12 cellular contexts compared by ENCODE assay signal in the genomic region with DNA sequence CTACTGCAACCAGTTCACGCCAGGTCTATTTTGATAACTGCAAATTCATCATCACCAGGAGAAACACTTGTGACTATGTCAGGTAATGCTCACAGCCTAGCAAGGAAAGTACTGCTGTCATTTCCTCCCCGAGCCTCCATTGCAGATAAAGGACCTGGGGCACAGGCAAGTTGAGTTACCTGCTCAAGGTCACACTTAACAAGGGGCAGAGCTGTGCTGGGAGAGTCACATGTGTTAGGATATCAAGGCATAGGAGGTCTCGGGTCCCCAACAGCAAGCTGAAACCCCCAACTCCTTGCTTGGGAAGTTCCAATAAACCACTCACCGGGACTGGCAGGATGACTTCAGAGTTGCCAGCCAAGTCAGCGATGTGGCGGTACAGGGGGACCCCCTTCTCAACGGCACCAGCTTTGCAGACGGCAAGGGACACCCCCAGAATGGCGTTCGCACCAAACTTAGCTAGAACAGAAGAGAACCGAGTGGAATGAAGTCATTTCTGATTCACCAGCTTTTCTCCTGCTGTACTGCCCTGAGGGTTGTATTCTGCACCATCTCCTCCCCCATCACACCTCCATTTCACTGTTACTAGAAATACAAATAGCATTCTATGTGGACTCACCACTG. TPM values are rescaled to one million over a fixed set of nuclear protein-coding genes. Genes with fewer than 3 reads are reported as not detected.
DNase-seq lines count a peak whose midpoint lies in the region; ATAC-seq and TF ChIP-seq lines count a peak whose summit lies in the region.
"Had no signal": no experiment of that assay in that cellular context is flagged by ENCODE, and none has a peak within 500 bp of the region (broad histone marks: within the 10 kb centered on the region; RNA-seq: fewer than 3 reads in every experiment).

No MANE protein-coding gene starts in this region.

- H3K27me3 ChIP-seq in smooth muscle cell (ENCODE audit: low read depth) (no peaks in the 10 kb centered on the region), right atrium auricular region (no peaks in the 10 kb centered on the region)
- H3K27me3 ChIP-seq: left lung had no signal

- TF ChIP-seq CTCF in HFFc6 (IDR thresholded peaks at IDR 0.05) (no peak), smooth muscle cell (IDR thresholded peaks at IDR 0.05; ENCODE audit: borderline replicate concordance, insufficient read depth, poor library complexity, severe bottlenecking) (no peak), right atrium auricular region (IDR thresholded peaks at IDR 0.05) (no peak)

- no peak overlapping the region for H3K4me2 ChIP-seq in smooth muscle cell

- peak overlapping the region; percentile 96 for H3K27ac Mint-ChIP-seq in activated naive CD4-positive, alpha-beta T cell treated with anti-CD3 and anti-CD28 coated beads for 36 hours
- H3K27ac Mint-ChIP-seq in HFFc6 = peak overlapping the region; percentile 70
- peak overlapping the region; percentile 89 for H3K27ac Mint-ChIP-seq in activated naive CD8-positive, alpha-beta T cell
- H3K27ac Mint-ChIP-seq: B cell had no signal

- no peaks in the 10 kb centered on the region for H3K27me3 Mint-ChIP-seq in activated naive CD4-positive, alpha-beta T cell treated with anti-CD3 and anti-CD28 coated beads for 36 hours (ENCODE audit: low read depth)
- peaks cover 7% of the 10 kb centered on the region for H3K27me3 Mint-ChIP-seq in HFFc6 (ENCODE audit: insufficient read depth)
- H3K27me3 Mint-ChIP-seq in activated naive CD8-positive, alpha-beta T cell = no peaks in the 10 kb centered on the region
- H3K27me3 Mint-ChIP-seq: B cell had no signal

- peaks cover 89% of the 10 kb centered on the region for H3K36me3 Mint-ChIP-seq in activated naive CD4-positive, alpha-beta T cell treated with anti-CD3 and anti-CD28 coated beads for 36 hours (ENCODE audit: low read depth)
- H3K36me3 Mint-ChIP-seq in HFFc6 (ENCODE audit: low read depth) = peaks cover 61% of the 10 kb centered on the region
- peaks cover 13% of the 10 kb centered on the region for H3K36me3 Mint-ChIP-seq in activated naive CD8-positive, alpha-beta T cell

- peaks cover 73% of the 10 kb centered on the region for H3K4me1 Mint-ChIP-seq in activated naive CD4-positive, alpha-beta T cell treated with anti-CD3 and anti-CD28 coated beads for 36 hours (ENCODE audit: low read depth)
- H3K4me1 Mint-ChIP-seq in HFFc6 (ENCODE audit: low read depth) = peaks cover 70% of the 10 kb centered on the region
- peaks cover 45% of the 10 kb centered on the region for H3K4me1 Mint-ChIP-seq in activated naive CD8-positive, alpha-beta T cell (ENCODE audit: low read depth)

- H3K9ac ChIP-seq in smooth muscle cell (ENCODE audit: low read depth) = no peak overlapping the region

- no peak overlapping the region for H2AFZ ChIP-seq in smooth muscle cell (ENCODE audit: low read depth)

- H3K9me3 ChIP-seq in smooth muscle cell (replicated peaks; ENCODE audit: low read depth) = no peaks in the 10 kb centered on the region
- H3K9me3 ChIP-seq in right atrium auricular region = no peaks in the 10 kb centered on the region
- H3K9me3 ChIP-seq: left lung had no signal

- H3F3A ChIP-seq in smooth muscle cell (ENCODE audit: low read depth) = peaks cover 92% of the 10 kb centered on the region

- H3K4me3 ChIP-seq in smooth muscle cell = no peak overlapping the region
- no peak overlapping the region for H3K4me3 ChIP-seq in right atrium auricular region
- H3K4me3 ChIP-seq: left lung had no signal

- 85% methylated on average over 11 of the region's 11 CpGs for WGBS in smooth muscle cell (ENCODE audit: low lambda C conversion rate)

- H3K4me3 Mint-ChIP-seq in activated naive CD4-positive, alpha-beta T cell treated with anti-CD3 and anti-CD28 coated beads for 36 hours = no peak overlapping the region
- H3K4me3 Mint-ChIP-seq in HFFc6 = no peak overlapping the region; the same call in 1 of the 2 replicates
- H3K4me3 Mint-ChIP-seq in activated naive CD8-positive, alpha-beta T cell = peak overlapping the region; percentile 52
- H3K4me3 Mint-ChIP-seq: B cell had no signal

- H4K20me1 ChIP-seq in smooth muscle cell (ENCODE audit: low read depth) = peaks cover 100% of the 10 kb centered on the region

- H3K27ac ChIP-seq in smooth muscle cell (ENCODE audit: low read depth) (peak overlapping the region; percentile 38), right atrium auricular region (no peak overlapping the region)

- DNase-seq in activated naive CD4-positive, alpha-beta T cell treated with anti-CD3 and anti-CD28 coated beads for 36 hours = peak; percentile 87
- no peak for DNase-seq in activated naive CD4-positive, alpha-beta T cell treated with Interleukin-2 at 50 U/mL for 16 hours
- peak; percentile 65 for DNase-seq in HFFc6
- DNase-seq in smooth muscle cell (lab: John Stamatoyannopoulos, UW; ENCODE audit: unreplicated experiment) = no peak
- no peak for DNase-seq in A172 (ENCODE audit: low spot score)
- DNase-seq in right atrium auricular region (ENCODE audit: low spot score) = no peak
- DNase-seq: erythroblast; left lung; stimulated activated naive CD4-positive, alpha-beta T cell treated with Interleukin-2 at 50 U/mL for 16 hours had no signal

- intact Hi-C loops in activated naive CD4-positive, alpha-beta T cell treated with anti-CD3 and anti-CD28 coated beads for 36 hours (cut with micrococcal nuclease) = loop anchor here (1.0 kb wide), 3 partner anchors 8 to 33 kb away; a partner anchor contains a TSS

- no peaks in the 10 kb centered on the region for H3K9me3 Mint-ChIP-seq in activated naive CD4-positive, alpha-beta T cell treated with anti-CD3 and anti-CD28 coated beads for 36 hours
- H3K9me3 Mint-ChIP-seq in HFFc6 = no peaks in the 10 kb centered on the region
- H3K9me3 Mint-ChIP-seq in activated naive CD8-positive, alpha-beta T cell (ENCODE audit: low read depth) = no peaks in the 10 kb centered on the region

- H3K36me3 ChIP-seq in smooth muscle cell (ENCODE audit: low read depth) = peaks cover 25% of the 10 kb centered on the region
- H3K36me3 ChIP-seq in right atrium auricular region = peaks cover 100% of the 10 kb centered on the region

- H3K79me2 ChIP-seq in smooth muscle cell (ENCODE audit: low read depth) = peaks cover 70% of the 10 kb centered on the region

- peaks cover 4% of the 10 kb centered on the region for H3K4me1 ChIP-seq in smooth muscle cell (ENCODE audit: low read depth)
- peaks cover 0 to 3% of the 10 kb centered on the region in 2 donors for H3K4me1 ChIP-seq in right atrium auricular region

- no peak for ATAC-seq in GM19452 (IDR thresholded peaks at IDR 0.05; ENCODE audit: unreplicated experiment)
- ATAC-seq: left lung had no signal

- CTCF ChIA-PET in activated naive CD4-positive, alpha-beta T cell treated with anti-CD3 and anti-CD28 coated beads for 36 hours (lab: Charles Lee) = interaction anchor here (0.6 to 10.9 kb wide), 3 partner anchors 10 to 150 kb away, joined by 4 to 101 read pairs (median 5); no protein-coding TSS in a partner anchor

RNA-seq across cellular contexts. Expression of a gene that starts 11.6 kb away (rescaled TPM):
- total RNA-seq in activated naive CD4-positive, alpha-beta T cell treated with anti-CD3 and anti-CD28 coated beads for 36 hours = 1,000 to 10,000 TPM; 2,952 to 3,004 TPM
- 1,000 to 10,000 TPM; 1,376 to 1,744 (median 1,709) TPM for total RNA-seq in HFFc6 (2021; fragmentation: NEBNext Ultra II Directional; extraction: Animal tissue kit (Norgen Biotek cat#: 25700))
- total RNA-seq in smooth muscle cell (1,276 and 1,376 TPM in 2 replicates), right atrium auricular region (100 to 1,000 TPM; 149 to 334 TPM)
- polyA plus RNA-seq in smooth muscle cell = 2,156 and 2,235 TPM in 2 replicates
- 1,393 and 1,401 TPM in 2 replicates for total RNA-seq in A172 (2014; rRNA removed; shearing (Covaris generic))

RNA-seq across cellular contexts. Expression of a gene that starts 49.5 kb away (rescaled TPM):
- total RNA-seq in activated naive CD4-positive, alpha-beta T cell treated with anti-CD3 and anti-CD28 coated beads for 36 hours = 10 to 100 TPM; 46.4 to 47.6 TPM
- total RNA-seq in HFFc6 (2021; fragmentation: NEBNext Ultra II Directional; extraction: Animal tissue kit (Norgen Biotek cat#: 25700)) = 10 to 100 TPM; 36.5 to 41.6 (median 37.5) TPM
- 59.2 and 64.0 TPM in 2 replicates for total RNA-seq in smooth muscle cell
- 45.6 and 70.7 TPM in 2 replicates for polyA plus RNA-seq in smooth muscle cell
- total RNA-seq in A172 (2014; rRNA removed; shearing (Covaris generic)) = 7.0 and 24.3 TPM in 2 replicates
- 100 to 1,000 TPM in 1 of 2 donors, 10 to 100 TPM in 1; 99.8 to 125 TPM for total RNA-seq in right atrium auricular region

Comparison
In these comparisons a context has a peak if more than half of its experiments do, and no peak if none do; other contexts are left out.
1. DNase-seq: peak in activated naive CD4-positive, alpha-beta T cell treated with anti-CD3 and anti-CD28 coated beads for 36 hours (single experiment) and HFFc6 (single experiment); none in activated naive CD4-positive, alpha-beta T cell treated with Interleukin-2 at 50 U/mL for 16 hours (single experiment), smooth muscle cell (single experiment), A172 (single experiment) and right atrium auricular region (single experiment).
2. Peak in every context shown above with its lines, with median percentiles within 50 percentile points of each other: H3K27ac Mint-ChIP-seq.